1 cellular context compared by ENCODE assay signal in the genomic region with DNA sequence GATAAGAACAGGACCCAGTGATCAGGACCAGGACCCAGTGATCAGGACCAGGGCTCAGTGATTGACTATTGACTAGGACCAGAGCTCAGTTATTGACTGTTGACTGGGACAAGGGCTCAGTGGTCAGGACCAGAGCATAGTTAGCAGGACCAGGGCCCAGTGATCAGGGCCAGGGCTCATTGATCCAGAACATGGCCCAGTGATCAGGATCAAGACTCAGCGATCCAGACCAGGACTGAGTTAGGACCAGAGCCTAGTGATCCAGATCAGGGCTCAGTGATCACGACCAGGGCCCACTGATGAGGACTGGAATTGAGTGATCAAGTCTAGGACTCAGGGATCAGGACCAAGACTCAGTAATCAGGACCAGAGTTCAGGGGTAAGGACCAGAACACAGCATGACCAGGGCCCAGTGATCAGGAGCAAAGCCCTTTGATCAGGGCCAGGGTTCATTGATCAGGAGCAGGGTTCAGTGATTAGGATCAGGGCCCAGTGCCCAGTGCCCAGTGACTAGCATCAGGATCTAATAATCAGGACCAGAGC.
TF ChIP-seq lines count a peak whose summit lies in the region.

No MANE protein-coding gene starts in this region.

TF ChIP-seq in GM23338, 12 proteins besides CTCF, POLR2A, EP300 and RAD21:
- TF ChIP-seq EZH2 (IDR thresholded peaks at IDR 0.05; ENCODE audit: low read depth, unreplicated experiment): no peak
- TF ChIP-seq EZH2phosphoT487 (IDR thresholded peaks at IDR 0.05; ENCODE audit: unreplicated experiment): no peak
- no peak for TF ChIP-seq STAT1 (IDR thresholded peaks at IDR 0.05; ENCODE audit: unreplicated experiment)
- TF ChIP-seq, protein P1, sequence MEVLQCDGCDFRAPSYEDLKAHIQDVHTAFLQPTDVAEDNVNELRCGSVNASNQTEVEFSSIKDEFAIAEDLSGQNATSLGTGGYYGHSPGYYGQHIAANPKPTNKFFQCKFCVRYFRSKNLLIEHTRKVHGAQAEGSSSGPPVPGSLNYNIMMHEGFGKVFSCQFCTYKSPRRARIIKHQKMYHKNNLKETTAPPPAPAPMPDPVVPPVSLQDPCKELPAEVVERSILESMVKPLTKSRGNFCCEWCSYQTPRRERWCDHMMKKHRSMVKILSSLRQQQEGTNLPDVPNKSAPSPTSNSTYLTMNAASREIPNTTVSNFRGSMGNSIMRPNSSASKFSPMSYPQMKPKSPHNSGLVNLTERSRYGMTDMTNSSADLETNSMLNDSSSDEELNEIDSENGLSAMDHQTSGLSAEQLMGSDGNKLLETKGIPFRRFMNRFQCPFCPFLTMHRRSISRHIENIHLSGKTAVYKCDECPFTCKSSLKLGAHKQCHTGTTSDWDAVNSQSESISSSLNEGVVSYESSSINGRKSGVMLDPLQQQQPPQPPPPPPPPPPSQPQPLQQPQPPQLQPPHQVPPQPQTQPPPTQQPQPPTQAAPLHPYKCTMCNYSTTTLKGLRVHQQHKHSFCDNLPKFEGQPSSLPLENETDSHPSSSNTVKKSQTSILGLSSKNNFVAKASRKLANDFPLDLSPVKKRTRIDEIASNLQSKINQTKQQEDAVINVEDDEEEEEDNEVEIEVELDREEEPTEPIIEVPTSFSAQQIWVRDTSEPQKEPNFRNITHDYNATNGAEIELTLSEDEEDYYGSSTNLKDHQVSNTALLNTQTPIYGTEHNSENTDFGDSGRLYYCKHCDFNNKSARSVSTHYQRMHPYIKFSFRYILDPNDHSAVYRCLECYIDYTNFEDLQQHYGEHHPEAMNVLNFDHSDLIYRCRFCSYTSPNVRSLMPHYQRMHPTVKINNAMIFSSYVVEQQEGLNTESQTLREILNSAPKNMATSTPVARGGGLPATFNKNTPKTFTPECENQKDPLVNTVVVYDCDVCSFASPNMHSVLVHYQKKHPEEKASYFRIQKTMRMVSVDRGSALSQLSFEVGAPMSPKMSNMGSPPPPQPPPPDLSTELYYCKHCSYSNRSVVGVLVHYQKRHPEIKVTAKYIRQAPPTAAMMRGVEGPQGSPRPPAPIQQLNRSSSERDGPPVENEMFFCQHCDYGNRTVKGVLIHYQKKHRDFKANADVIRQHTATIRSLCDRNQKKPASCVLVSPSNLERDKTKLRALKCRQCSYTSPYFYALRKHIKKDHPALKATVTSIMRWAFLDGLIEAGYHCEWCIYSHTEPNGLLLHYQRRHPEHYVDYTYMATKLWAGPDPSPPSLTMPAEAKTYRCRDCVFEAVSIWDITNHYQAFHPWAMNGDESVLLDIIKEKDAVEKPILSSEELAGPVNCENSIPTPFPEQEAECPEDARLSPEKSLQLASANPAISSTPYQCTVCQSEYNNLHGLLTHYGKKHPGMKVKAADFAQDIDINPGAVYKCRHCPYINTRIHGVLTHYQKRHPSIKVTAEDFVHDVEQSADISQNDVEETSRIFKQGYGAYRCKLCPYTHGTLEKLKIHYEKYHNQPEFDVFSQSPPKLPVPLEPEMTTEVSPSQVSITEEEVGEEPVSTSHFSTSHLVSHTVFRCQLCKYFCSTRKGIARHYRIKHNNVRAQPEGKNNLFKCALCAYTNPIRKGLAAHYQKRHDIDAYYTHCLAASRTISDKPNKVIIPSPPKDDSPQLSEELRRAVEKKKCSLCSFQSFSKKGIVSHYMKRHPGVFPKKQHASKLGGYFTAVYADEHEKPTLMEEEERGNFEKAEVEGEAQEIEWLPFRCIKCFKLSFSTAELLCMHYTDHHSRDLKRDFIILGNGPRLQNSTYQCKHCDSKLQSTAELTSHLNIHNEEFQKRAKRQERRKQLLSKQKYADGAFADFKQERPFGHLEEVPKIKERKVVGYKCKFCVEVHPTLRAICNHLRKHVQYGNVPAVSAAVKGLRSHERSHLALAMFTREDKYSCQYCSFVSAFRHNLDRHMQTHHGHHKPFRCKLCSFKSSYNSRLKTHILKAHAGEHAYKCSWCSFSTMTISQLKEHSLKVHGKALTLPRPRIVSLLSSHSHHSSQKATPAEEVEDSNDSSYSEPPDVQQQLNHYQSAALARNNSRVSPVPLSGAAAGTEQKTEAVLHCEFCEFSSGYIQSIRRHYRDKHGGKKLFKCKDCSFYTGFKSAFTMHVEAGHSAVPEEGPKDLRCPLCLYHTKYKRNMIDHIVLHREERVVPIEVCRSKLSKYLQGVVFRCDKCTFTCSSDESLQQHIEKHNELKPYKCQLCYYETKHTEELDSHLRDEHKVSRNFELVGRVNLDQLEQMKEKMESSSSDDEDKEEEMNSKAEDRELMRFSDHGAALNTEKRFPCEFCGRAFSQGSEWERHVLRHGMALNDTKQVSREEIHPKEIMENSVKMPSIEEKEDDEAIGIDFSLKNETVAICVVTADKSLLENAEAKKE (CRISPR knock-in tag; IDR thresholded peaks at IDR 0.05): no peak
- no peak for TF ChIP-seq CREB1 (CRISPR knock-in tag; IDR thresholded peaks at IDR 0.05; ENCODE audit: low read depth)
- TF ChIP-seq ZNF331 (CRISPR knock-in tag; IDR thresholded peaks at IDR 0.05; ENCODE audit: low read depth): no peak
- no peak for TF ChIP-seq NANOG (IDR thresholded peaks at IDR 0.05; ENCODE audit: borderline replicate concordance)
- TF ChIP-seq, protein P2, sequence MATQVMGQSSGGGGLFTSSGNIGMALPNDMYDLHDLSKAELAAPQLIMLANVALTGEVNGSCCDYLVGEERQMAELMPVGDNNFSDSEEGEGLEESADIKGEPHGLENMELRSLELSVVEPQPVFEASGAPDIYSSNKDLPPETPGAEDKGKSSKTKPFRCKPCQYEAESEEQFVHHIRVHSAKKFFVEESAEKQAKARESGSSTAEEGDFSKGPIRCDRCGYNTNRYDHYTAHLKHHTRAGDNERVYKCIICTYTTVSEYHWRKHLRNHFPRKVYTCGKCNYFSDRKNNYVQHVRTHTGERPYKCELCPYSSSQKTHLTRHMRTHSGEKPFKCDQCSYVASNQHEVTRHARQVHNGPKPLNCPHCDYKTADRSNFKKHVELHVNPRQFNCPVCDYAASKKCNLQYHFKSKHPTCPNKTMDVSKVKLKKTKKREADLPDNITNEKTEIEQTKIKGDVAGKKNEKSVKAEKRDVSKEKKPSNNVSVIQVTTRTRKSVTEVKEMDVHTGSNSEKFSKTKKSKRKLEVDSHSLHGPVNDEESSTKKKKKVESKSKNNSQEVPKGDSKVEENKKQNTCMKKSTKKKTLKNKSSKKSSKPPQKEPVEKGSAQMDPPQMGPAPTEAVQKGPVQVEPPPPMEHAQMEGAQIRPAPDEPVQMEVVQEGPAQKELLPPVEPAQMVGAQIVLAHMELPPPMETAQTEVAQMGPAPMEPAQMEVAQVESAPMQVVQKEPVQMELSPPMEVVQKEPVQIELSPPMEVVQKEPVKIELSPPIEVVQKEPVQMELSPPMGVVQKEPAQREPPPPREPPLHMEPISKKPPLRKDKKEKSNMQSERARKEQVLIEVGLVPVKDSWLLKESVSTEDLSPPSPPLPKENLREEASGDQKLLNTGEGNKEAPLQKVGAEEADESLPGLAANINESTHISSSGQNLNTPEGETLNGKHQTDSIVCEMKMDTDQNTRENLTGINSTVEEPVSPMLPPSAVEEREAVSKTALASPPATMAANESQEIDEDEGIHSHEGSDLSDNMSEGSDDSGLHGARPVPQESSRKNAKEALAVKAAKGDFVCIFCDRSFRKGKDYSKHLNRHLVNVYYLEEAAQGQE (IDR thresholded peaks at IDR 0.05; ENCODE audit: unreplicated experiment): no peak
- no peak for TF ChIP-seq POLR2AphosphoS5 (IDR thresholded peaks at IDR 0.05; ENCODE audit: low read depth)
- TF ChIP-seq ZNF114 (CRISPR knock-in tag; IDR thresholded peaks at IDR 0.05): no peak
TF ChIP-seq in GM23338: peak in this region for 0.
